In genomic region chr12:19066471-19067001, GRCh38 we compare ENCODE assay signal across 1 cellular context.
TF ChIP-seq lines count a peak whose summit lies in the region.

No MANE protein-coding gene starts in this region.

TF ChIP-seq in HepG2, 621 proteins besides CTCF, POLR2A, EP300 and RAD21 (continued from another document and continues in another):
- TF ChIP-seq HNF1A (IDR thresholded peaks at IDR 0.05; ENCODE audit: low read depth) (peak; percentile 93), HNF1A (CRISPR knock-in tag; IDR thresholded peaks at IDR 0.05; ENCODE audit: borderline replicate concordance) (peak; percentile 98), KDM4B (CRISPR knock-in tag; IDR thresholded peaks at IDR 0.05) (0 out of 2 replicates have a peak, but pooled peaks have one; percentile 74), TP53 (CRISPR knock-in tag; conservative IDR thresholded peaks at IDR 0.05) (no peak), NCOA1 (CRISPR knock-in tag; IDR thresholded peaks at IDR 0.05) (no peak), RXRA (CRISPR knock-in tag; IDR thresholded peaks at IDR 0.05) (no peak; the same call in 1 of the 2 replicates), SMC3 (IDR thresholded peaks at IDR 0.05; ENCODE audit: low read length) (peak; percentile 15; the same call in 1 of the 2 replicates), FOXJ3 (CRISPR knock-in tag; IDR thresholded peaks at IDR 0.05; ENCODE audit: borderline replicate concordance) (peak; percentile 94), ELF3 (CRISPR knock-in tag; IDR thresholded peaks at IDR 0.05) (peak; percentile 88; the same call in 1 of the 2 replicates), ZNF124 (CRISPR knock-in tag; IDR thresholded peaks at IDR 0.05) (0 out of 2 replicates have a peak, but pooled peaks have one; percentile 24), MAFG (CRISPR knock-in tag; IDR thresholded peaks at IDR 0.05) (no peak), FOXP1 (IDR thresholded peaks at IDR 0.05) (peak; percentile 71), FOXP1 (CRISPR knock-in tag; IDR thresholded peaks at IDR 0.05) (peak; percentile 97), RARA (CRISPR knock-in tag; IDR thresholded peaks at IDR 0.05) (peak; percentile 89), TBL1XR1 (IDR thresholded peaks at IDR 0.05; ENCODE audit: borderline replicate concordance, low read length, partially characterized antibody) (peak; percentile 92), NFE2 (CRISPR knock-in tag; IDR thresholded peaks at IDR 0.05) (no peak), ZMYM3 (CRISPR knock-in tag; IDR thresholded peaks at IDR 0.05) (peak; percentile 54; the same call in 1 of the 2 replicates), FOXA3 (CRISPR knock-in tag; IDR thresholded peaks at IDR 0.05) (peak; percentile 100), POGZ (CRISPR knock-in tag; IDR thresholded peaks at IDR 0.05) (peak; percentile 83), GATA4 (IDR thresholded peaks at IDR 0.05; ENCODE audit: borderline replicate concordance, low read depth) (peak; percentile 61; the same call in 1 of the 2 replicates), ESRRA (CRISPR knock-in tag; IDR thresholded peaks at IDR 0.05; ENCODE audit: low read depth) (peak; percentile 57; the same call in 1 of the 2 replicates), HNF1B (CRISPR knock-in tag; IDR thresholded peaks at IDR 0.05) (peak; percentile 79), ZGPAT (CRISPR knock-in tag; IDR thresholded peaks at IDR 0.05) (peak; percentile 95), NFYC (CRISPR knock-in tag; IDR thresholded peaks at IDR 0.05) (peak; percentile 55; the same call in 1 of the 2 replicates), MEIS2 (CRISPR knock-in tag; IDR thresholded peaks at IDR 0.05) (0 out of 2 replicates have a peak, but pooled peaks have one; percentile 32), SSRP1 (CRISPR knock-in tag; IDR thresholded peaks at IDR 0.05) (0 out of 2 replicates have a peak, but pooled peaks have one; percentile 79), ZBTB7B (CRISPR knock-in tag; IDR thresholded peaks at IDR 0.05) (peak; percentile 51; the same call in 1 of the 2 replicates), ZNF737 (CRISPR knock-in tag; IDR thresholded peaks at IDR 0.05; ENCODE audit: borderline replicate concordance) (no peak), ZNF205 (CRISPR knock-in tag; IDR thresholded peaks at IDR 0.05) (peak; percentile 95), ZNF24 (IDR thresholded peaks at IDR 0.05) (no peak), PPARG (CRISPR knock-in tag; conservative IDR thresholded peaks at IDR 0.05) (peak; percentile 91), ZNF614 (CRISPR knock-in tag; IDR thresholded peaks at IDR 0.05; ENCODE audit: borderline replicate concordance) (peak; percentile 82), MED1 (CRISPR knock-in tag; IDR thresholded peaks at IDR 0.05) (peak; percentile 84), NFRKB (IDR thresholded peaks at IDR 0.05) (no peak), ZFP36 (IDR thresholded peaks at IDR 0.05; ENCODE audit: borderline replicate concordance, low read depth, low read length, partially characterized antibody) (no peak), TGIF2 (CRISPR knock-in tag; IDR thresholded peaks at IDR 0.05) (peak; percentile 87), FOXP4 (CRISPR knock-in tag; IDR thresholded peaks at IDR 0.05) (peak; percentile 96), ZNF12 (CRISPR knock-in tag; IDR thresholded peaks at IDR 0.05) (peak; percentile 75; the same call in 1 of the 2 replicates), ETV5 (CRISPR knock-in tag; IDR thresholded peaks at IDR 0.05; ENCODE audit: borderline replicate concordance) (peak; percentile 13; the same call in 1 of the 2 replicates)
- TF ChIP-seq, protein P1, sequence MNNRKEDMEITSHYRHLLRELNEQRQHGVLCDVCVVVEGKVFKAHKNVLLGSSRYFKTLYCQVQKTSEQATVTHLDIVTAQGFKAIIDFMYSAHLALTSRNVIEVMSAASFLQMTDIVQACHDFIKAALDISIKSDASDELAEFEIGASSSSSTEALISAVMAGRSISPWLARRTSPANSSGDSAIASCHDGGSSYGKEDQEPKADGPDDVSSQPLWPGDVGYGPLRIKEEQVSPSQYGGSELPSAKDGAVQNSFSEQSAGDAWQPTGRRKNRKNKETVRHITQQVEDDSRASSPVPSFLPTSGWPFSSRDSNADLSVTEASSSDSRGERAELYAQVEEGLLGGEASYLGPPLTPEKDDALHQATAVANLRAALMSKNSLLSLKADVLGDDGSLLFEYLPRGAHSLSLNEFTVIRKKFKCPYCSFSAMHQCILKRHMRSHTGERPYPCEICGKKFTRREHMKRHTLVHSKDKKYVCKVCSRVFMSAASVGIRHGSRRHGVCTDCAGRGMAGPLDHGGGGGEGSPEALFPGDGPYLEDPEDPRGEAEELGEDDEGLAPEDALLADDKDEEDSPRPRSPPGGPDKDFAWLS (CRISPR knock-in tag; IDR thresholded peaks at IDR 0.05; ENCODE audit: borderline replicate concordance), result no peak
- TF ChIP-seq, protein P2, sequence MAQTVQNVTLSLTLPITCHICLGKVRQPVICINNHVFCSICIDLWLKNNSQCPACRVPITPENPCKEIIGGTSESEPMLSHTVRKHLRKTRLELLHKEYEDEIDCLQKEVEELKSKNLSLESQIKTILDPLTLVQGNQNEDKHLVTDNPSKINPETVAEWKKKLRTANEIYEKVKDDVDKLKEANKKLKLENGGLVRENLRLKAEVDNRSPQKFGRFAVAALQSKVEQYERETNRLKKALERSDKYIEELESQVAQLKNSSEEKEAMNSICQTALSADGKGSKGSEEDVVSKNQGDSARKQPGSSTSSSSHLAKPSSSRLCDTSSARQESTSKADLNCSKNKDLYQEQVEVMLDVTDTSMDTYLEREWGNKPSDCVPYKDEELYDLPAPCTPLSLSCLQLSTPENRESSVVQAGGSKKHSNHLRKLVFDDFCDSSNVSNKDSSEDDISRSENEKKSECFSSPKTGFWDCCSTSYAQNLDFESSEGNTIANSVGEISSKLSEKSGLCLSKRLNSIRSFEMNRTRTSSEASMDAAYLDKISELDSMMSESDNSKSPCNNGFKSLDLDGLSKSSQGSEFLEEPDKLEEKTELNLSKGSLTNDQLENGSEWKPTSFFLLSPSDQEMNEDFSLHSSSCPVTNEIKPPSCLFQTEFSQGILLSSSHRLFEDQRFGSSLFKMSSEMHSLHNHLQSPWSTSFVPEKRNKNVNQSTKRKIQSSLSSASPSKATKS (CRISPR knock-in tag; IDR thresholded peaks at IDR 0.05), result no peak
- TF ChIP-seq, protein P3, sequence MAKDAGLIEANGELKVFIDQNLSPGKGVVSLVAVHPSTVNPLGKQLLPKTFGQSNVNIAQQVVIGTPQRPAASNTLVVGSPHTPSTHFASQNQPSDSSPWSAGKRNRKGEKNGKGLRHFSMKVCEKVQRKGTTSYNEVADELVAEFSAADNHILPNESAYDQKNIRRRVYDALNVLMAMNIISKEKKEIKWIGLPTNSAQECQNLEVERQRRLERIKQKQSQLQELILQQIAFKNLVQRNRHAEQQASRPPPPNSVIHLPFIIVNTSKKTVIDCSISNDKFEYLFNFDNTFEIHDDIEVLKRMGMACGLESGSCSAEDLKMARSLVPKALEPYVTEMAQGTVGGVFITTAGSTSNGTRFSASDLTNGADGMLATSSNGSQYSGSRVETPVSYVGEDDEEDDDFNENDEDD (CRISPR knock-in tag; IDR thresholded peaks at IDR 0.05; ENCODE audit: borderline replicate concordance), result peak; percentile 25; the same call in 1 of the 2 replicates
- TF ChIP-seq, protein P4, sequence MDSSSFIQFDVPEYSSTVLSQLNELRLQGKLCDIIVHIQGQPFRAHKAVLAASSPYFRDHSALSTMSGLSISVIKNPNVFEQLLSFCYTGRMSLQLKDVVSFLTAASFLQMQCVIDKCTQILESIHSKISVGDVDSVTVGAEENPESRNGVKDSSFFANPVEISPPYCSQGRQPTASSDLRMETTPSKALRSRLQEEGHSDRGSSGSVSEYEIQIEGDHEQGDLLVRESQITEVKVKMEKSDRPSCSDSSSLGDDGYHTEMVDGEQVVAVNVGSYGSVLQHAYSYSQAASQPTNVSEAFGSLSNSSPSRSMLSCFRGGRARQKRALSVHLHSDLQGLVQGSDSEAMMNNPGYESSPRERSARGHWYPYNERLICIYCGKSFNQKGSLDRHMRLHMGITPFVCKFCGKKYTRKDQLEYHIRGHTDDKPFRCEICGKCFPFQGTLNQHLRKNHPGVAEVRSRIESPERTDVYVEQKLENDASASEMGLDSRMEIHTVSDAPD (CRISPR knock-in tag; IDR thresholded peaks at IDR 0.05), result peak; percentile 80; the same call in 1 of the 2 replicates
- TF ChIP-seq, protein P5, sequence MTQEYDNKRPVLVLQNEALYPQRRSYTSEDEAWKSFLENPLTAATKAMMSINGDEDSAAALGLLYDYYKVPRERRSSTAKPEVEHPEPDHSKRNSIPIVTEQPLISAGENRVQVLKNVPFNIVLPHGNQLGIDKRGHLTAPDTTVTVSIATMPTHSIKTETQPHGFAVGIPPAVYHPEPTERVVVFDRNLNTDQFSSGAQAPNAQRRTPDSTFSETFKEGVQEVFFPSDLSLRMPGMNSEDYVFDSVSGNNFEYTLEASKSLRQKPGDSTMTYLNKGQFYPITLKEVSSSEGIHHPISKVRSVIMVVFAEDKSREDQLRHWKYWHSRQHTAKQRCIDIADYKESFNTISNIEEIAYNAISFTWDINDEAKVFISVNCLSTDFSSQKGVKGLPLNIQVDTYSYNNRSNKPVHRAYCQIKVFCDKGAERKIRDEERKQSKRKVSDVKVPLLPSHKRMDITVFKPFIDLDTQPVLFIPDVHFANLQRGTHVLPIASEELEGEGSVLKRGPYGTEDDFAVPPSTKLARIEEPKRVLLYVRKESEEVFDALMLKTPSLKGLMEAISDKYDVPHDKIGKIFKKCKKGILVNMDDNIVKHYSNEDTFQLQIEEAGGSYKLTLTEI (CRISPR knock-in tag; conservative IDR thresholded peaks at IDR 0.05), result no peak
